In genomic region chr14:99792551-99793212, GRCh38 we compare ENCODE assay signal across 8 cellular contexts. TPM values are rescaled to one million over a fixed set of nuclear protein-coding genes. Genes with fewer than 3 reads are reported as not detected.
A peak's percentile ranks its signal among the peaks of the same experiment; 100 is the strongest.
DNase-seq lines count a peak whose midpoint lies in the region; ATAC-seq and TF ChIP-seq lines count a peak whose summit lies in the region.

No MANE protein-coding gene starts in this region.

- H3K9me3 Mint-ChIP-seq in activated B cell treated with CpG ODN at 0.5 μM for 24 hours, result no peaks in the 10 kb centered on the region

- H3K36me3 Mint-ChIP-seq in activated B cell treated with CpG ODN at 0.5 μM for 24 hours (ENCODE audit: low read depth), result no peaks in the 10 kb centered on the region

- no peaks in the 10 kb centered on the region for H3K9me2 ChIP-seq in Karpas-422 (replicated peaks; ENCODE audit: insufficient read depth, low read length)

- H4K20me1 ChIP-seq in fibroblast of lung (ENCODE audit: control insufficient read depth, extremely low read depth, insufficient read depth, low read length) (no peaks in the 10 kb centered on the region), Karpas-422 (ENCODE audit: insufficient read depth, low read depth, low read length) (no peaks in the 10 kb centered on the region)

- no peak overlapping the region for H3K27ac Mint-ChIP-seq in activated B cell treated with CpG ODN at 0.5 μM for 24 hours

- H3K27me3 ChIP-seq in fibroblast of lung (ENCODE audit: control insufficient read depth, insufficient read depth, low read length) (no peaks in the 10 kb centered on the region), Karpas-422 (ENCODE audit: low read length) (no peaks in the 10 kb centered on the region; the same call in 1 of the 2 replicates)

- H3K4me2 ChIP-seq in fibroblast of lung (ENCODE audit: extremely low read depth, insufficient read depth, low read length), result peak overlapping the region; percentile 83
- no peak overlapping the region for H3K4me2 ChIP-seq in Karpas-422 (ENCODE audit: low read depth, low read length, poor library complexity, severe bottlenecking)

- peaks cover 16% of the 10 kb centered on the region for H3K4me1 ChIP-seq in ES-I3 (ENCODE audit: insufficient read depth, low read length)
- H3K4me1 ChIP-seq in fibroblast of lung (ENCODE audit: control insufficient read depth, extremely low read depth, insufficient read depth, low read length), result peaks cover 2% of the 10 kb centered on the region
- no peaks in the 10 kb centered on the region for H3K4me1 ChIP-seq in Karpas-422 (ENCODE audit: low read length)

- TF ChIP-seq CTCF in activated B cell treated with CpG ODN at 0.5 μM for 24 hours (IDR thresholded peaks at IDR 0.05) (no peak), fibroblast of lung (conservative IDR thresholded peaks at IDR 0.05 in 1 of 2, IDR thresholded peaks at IDR 0.05 in 1 of 2; ENCODE audit: low read depth in 1 of 2, low read length in 2 of 2) (no peak)

- CTCF ChIA-PET in activated B cell treated with CpG ODN at 0.5 μM for 24 hours (lab: Charles Lee), result no interaction called here

- H3K9ac ChIP-seq in ES-I3 (ENCODE audit: low read depth, low read length) (peak overlapping the region; percentile 44; the same call in 1 of the 2 replicates), fibroblast of lung (ENCODE audit: insufficient read depth, low read length) (peak overlapping the region; percentile 66), Karpas-422 (ENCODE audit: low read length) (no peak overlapping the region)

- H3K27ac ChIP-seq in fibroblast of lung (ENCODE audit: insufficient read depth, low read length) (peak overlapping the region; percentile 60), Karpas-422 (ENCODE audit: low read length) (no peak overlapping the region)

- peaks cover 6% of the 10 kb centered on the region for H3K4me1 Mint-ChIP-seq in activated B cell treated with CpG ODN at 0.5 μM for 24 hours

- peaks cover 5% of the 10 kb centered on the region for H3K79me2 ChIP-seq in fibroblast of lung (ENCODE audit: control insufficient read depth, insufficient read depth, low read length)
- H3K79me2 ChIP-seq in Karpas-422 (ENCODE audit: low read length), result no peaks in the 10 kb centered on the region

- intact Hi-C loops in activated B cell treated with CpG ODN at 0.5 μM for 24 hours (cut with micrococcal nuclease), result loop anchor here (1.0 kb wide), 1 partner anchor 108 kb away; the partner anchor contains the start of gene CYP46A1

- H3K27me3 Mint-ChIP-seq in activated B cell treated with CpG ODN at 0.5 μM for 24 hours, result peaks cover 52% of the 10 kb centered on the region

- DNase-seq in activated B cell treated with CpG ODN at 0.5 μM for 24 hours (no peak), fibroblast of lung (ENCODE audit: low read depth in 2 of 2) (peak; percentile 29 to 34), occipital lobe (lab: John Stamatoyannopoulos, UW) (peak; percentile 28), Karpas-422 (no peak), NCI-H1436 (lab: John Stamatoyannopoulos, UW) (no peak), OCI-M2 (lab: John Stamatoyannopoulos, UW; ENCODE audit: unreplicated experiment) (no peak)

- peak overlapping the region; percentile 53 for H3K4me3 Mint-ChIP-seq in activated B cell treated with CpG ODN at 0.5 μM for 24 hours

- H3K4me3 ChIP-seq in fibroblast of lung (replicated peaks in 1 of 4; ENCODE audit: control extremely low read depth in 1 of 4, insufficient read depth in 1 of 4, low read depth in 3 of 4, low read length in 4 of 4) (peak overlapping the region; percentile 11 to 56 (median 32)), Karpas-422 (ENCODE audit: low read length) (no peak overlapping the region)

- H2AFZ ChIP-seq in fibroblast of lung (ENCODE audit: low read length) (peak overlapping the region; percentile 79), Karpas-422 (ENCODE audit: low read length) (no peak overlapping the region)

- H3K9me3 ChIP-seq in ES-I3 (ENCODE audit: control insufficient read depth, insufficient read depth, low read length), result peaks cover 3% of the 10 kb centered on the region; the same call in 1 of the 2 replicates
- H3K9me3 ChIP-seq in fibroblast of lung (ENCODE audit: control insufficient read depth, insufficient read depth, low read depth, low read length), result no peaks in the 10 kb centered on the region
- no peaks in the 10 kb centered on the region for H3K9me3 ChIP-seq in Karpas-422 (ENCODE audit: low read length)

- H3K36me3 ChIP-seq in ES-I3 (ENCODE audit: insufficient read depth, low read length) (no peaks in the 10 kb centered on the region), fibroblast of lung (ENCODE audit: control insufficient read depth, insufficient read depth, low read length) (no peaks in the 10 kb centered on the region), Karpas-422 (ENCODE audit: insufficient read depth, low read length) (no peaks in the 10 kb centered on the region)

- POLR2A ChIA-PET in activated B cell treated with CpG ODN at 0.5 μM for 24 hours (lab: Charles Lee), result no interaction called here

- no peak for ATAC-seq in activated B cell treated with CpG ODN at 0.5 μM for 24 hours (ENCODE audit: low read depth)
- no peak for ATAC-seq in HG02571 (IDR thresholded peaks at IDR 0.05; ENCODE audit: unreplicated experiment)

RNA-seq across cellular contexts. Expression of gene EML1, which starts 0.5 kb away (rescaled TPM):
- not detected in 2 replicates for total RNA-seq in activated B cell treated with CpG ODN at 0.5 μM for 24 hours
- total RNA-seq in fibroblast of lung, result 36.2 and 74.5 TPM in 2 replicates
- 22.4 and 25.5 TPM in 2 replicates for polyA plus RNA-seq in fibroblast of lung
- 21.6 and 24.6 TPM in 2 replicates for polyA plus RNA-seq in fibroblast of lung (2012)
- 33.5 and 66.1 TPM in 2 replicates for polyA minus RNA-seq in fibroblast of lung (ENCODE audit: low replicate concordance)
- 137 TPM for total RNA-seq in occipital lobe
- total RNA-seq in Karpas-422 (2014; rRNA removed; shearing (Covaris generic); ENCODE audit: low replicate concordance), result not detected in 2 replicates

Comparison
In these comparisons a context has a peak if more than half of its experiments do, and no peak if none do; other contexts are left out.
1. DNase-seq: peak in fibroblast of lung (2 of 2) and occipital lobe (single experiment); none in activated B cell treated with CpG ODN at 0.5 μM for 24 hours (single experiment), Karpas-422 (single experiment), NCI-H1436 (single experiment) and OCI-M2 (single experiment).
2. RNA of gene EML1, which starts 0.5 kb away (total RNA-seq): 137 TPM in occipital lobe (single experiment) and 36.2 to 74.5 TPM in fibroblast of lung; not detected in activated B cell treated with CpG ODN at 0.5 μM for 24 hours and not detected in Karpas-422; every median in the first group is over 10 times any median in the second.